Comparison of ENCODE assay signal across 9 cellular contexts in the genomic region with DNA sequence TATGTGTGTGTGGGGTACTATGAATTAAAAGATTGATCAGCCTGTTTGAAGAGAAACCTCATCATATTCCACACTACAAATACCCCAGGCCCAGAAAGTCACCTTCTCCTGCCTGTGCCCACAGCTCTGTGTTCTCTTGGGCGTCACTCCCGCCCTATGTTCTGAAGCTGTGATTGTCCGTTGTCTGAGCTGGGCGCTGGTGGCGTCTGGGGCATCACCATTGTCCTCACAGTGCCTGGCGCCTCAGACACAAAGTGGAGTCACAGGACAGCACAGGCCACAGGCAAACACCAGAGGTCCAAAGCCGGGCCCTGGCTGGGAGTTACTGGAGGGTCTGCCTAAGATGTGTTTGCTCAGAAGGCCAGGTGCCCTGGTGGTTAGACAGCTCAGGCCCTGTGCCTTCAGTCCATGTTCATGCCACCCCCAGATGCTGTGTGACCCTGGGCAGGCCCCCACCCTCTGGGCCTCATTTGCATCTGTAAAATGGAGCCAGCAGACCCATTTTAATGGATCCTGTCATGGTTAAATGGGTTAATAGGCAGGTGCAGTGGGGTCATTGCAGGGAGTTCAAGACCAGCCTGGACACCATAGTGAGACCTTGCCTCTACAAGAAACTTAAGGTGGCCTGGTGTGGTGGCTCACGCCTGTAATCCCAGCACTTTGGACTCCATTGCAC. TPM values are rescaled to one million over a fixed set of nuclear protein-coding genes. Genes with fewer than 3 reads are reported as not detected.
DNase-seq lines count a peak whose midpoint lies in the region; ATAC-seq and TF ChIP-seq lines count a peak whose summit lies in the region.
"Had no signal": no experiment of that assay in that cellular context is flagged by ENCODE, and none has a peak within 500 bp of the region (broad histone marks: within the 10 kb centered on the region; RNA-seq: fewer than 3 reads in every experiment).

No MANE protein-coding gene starts in this region.

- H3K27me3 Mint-ChIP-seq in activated T-helper 1 cell treated with anti-CD3 and anti-CD28 coated beads, Interleukin-12 subunit alpha, Interleukin-12 subunit beta, Interleukin-2, Interleukin-4 antibody, amounts not matched to agents 30 ng/mL and 10 ng/mL and 1 ng/mL, durations not matched to agents 14 hours and 24 hours and 36 hours (ENCODE audit: insufficient read depth), result no peaks in the 10 kb centered on the region

- intact Hi-C loops in activated T-helper 1 cell treated with anti-CD3 and anti-CD28 coated beads, Interleukin-12 subunit alpha, Interleukin-12 subunit beta, Interleukin-2, Interleukin-4 antibody, amounts not matched to agents 30 ng/mL and 10 ng/mL and 1 ng/mL, durations not matched to agents 14 hours and 24 hours and 36 hours (cut with micrococcal nuclease), result no loop called here
- intact Hi-C loops in heart right ventricle (cut with DNase I), result loop anchor here in 2 of 10 donors (5.0 kb wide), 1 partner anchor 35 kb away; the partner anchor contains the start of gene DNM2 (in 2 of the 2)

- no peak overlapping the region for H3K9ac ChIP-seq in smooth muscle cell (ENCODE audit: low read depth)

- H3K36me3 ChIP-seq in heart right ventricle (peaks cover 0 to 4% (median 0%) of the 10 kb centered on the region in 9 donors), smooth muscle cell (ENCODE audit: low read depth) (no peaks in the 10 kb centered on the region)

- no peak overlapping the region for H3K4me3 Mint-ChIP-seq in activated T-helper 1 cell treated with anti-CD3 and anti-CD28 coated beads, Interleukin-12 subunit alpha, Interleukin-12 subunit beta, Interleukin-2, Interleukin-4 antibody, amounts not matched to agents 30 ng/mL and 10 ng/mL and 1 ng/mL, durations not matched to agents 14 hours and 24 hours and 36 hours

- whole genome bisulfite sequencing in heart right ventricle, 2 donors, result 77 to 88% methylated on average over 8 of the region's 8 CpGs
- over 99% methylated on average over 8 of the region's 8 CpGs for WGBS in smooth muscle cell (ENCODE audit: low lambda C conversion rate)

- no peaks in the 10 kb centered on the region for H3F3A ChIP-seq in smooth muscle cell (ENCODE audit: low read depth)

- no peak overlapping the region for H2AFZ ChIP-seq in smooth muscle cell (ENCODE audit: low read depth)

- peaks cover 33 to 97% (median 78%) of the 10 kb centered on the region in 9 donors for H3K4me1 ChIP-seq in heart right ventricle
- H3K4me1 ChIP-seq in smooth muscle cell (ENCODE audit: low read depth), result no peaks in the 10 kb centered on the region

- H3K9me3 Mint-ChIP-seq in activated T-helper 1 cell treated with anti-CD3 and anti-CD28 coated beads, Interleukin-12 subunit alpha, Interleukin-12 subunit beta, Interleukin-2, Interleukin-4 antibody, amounts not matched to agents 30 ng/mL and 10 ng/mL and 1 ng/mL, durations not matched to agents 14 hours and 24 hours and 36 hours, result no peaks in the 10 kb centered on the region

- peaks cover 84% of the 10 kb centered on the region for H3K4me1 Mint-ChIP-seq in activated T-helper 1 cell treated with anti-CD3 and anti-CD28 coated beads, Interleukin-12 subunit alpha, Interleukin-12 subunit beta, Interleukin-2, Interleukin-4 antibody, amounts not matched to agents 30 ng/mL and 10 ng/mL and 1 ng/mL, durations not matched to agents 14 hours and 24 hours and 36 hours (ENCODE audit: low read depth)

- no peak overlapping the region for H3K4me2 ChIP-seq in smooth muscle cell

- no peaks in the 10 kb centered on the region for H3K9me3 ChIP-seq in heart right ventricle
- H3K9me3 ChIP-seq in smooth muscle cell (replicated peaks; ENCODE audit: low read depth), result no peaks in the 10 kb centered on the region

- TF ChIP-seq CTCF in heart right ventricle (IDR thresholded peaks at IDR 0.05) (no peak), smooth muscle cell (IDR thresholded peaks at IDR 0.05; ENCODE audit: borderline replicate concordance, insufficient read depth, poor library complexity, severe bottlenecking) (no peak)

- H3K4me3 ChIP-seq in heart right ventricle, result no peak overlapping the region
- no peak overlapping the region for H3K4me3 ChIP-seq in smooth muscle cell

- DNase-seq in C1 segment of cervical spinal cord (lab: John Stamatoyannopoulos, UW) (peak in 12 of 14 donors; percentile 20 to 85 (median 71)), heart right ventricle (no peak), nucleus accumbens (lab: John Stamatoyannopoulos, UW) (peak in 51 of 56 donors; percentile 25 to 91 (median 78)), NCI-H345 treated with DMSO at 0.1 percent for 48 hours (lab: John Stamatoyannopoulos, UW; ENCODE audit: unreplicated experiment) (no peak), smooth muscle cell (lab: John Stamatoyannopoulos, UW; ENCODE audit: unreplicated experiment) (no peak), GDM1 (lab: John Stamatoyannopoulos, UW) (no peak)
- DNase-seq in activated T-helper 1 cell treated with anti-CD3 and anti-CD28 coated beads, Interleukin-12 subunit alpha, Interleukin-12 subunit beta, Interleukin-2, Interleukin-4 antibody, amounts not matched to agents 30 ng/mL and 10 ng/mL and 1 ng/mL, durations not matched to agents 14 hours and 24 hours and 36 hours (ENCODE audit: low spot score), result no peak
- DNase-seq in stimulated activated CD4-positive, alpha-beta T cell treated with anti-CD3 and anti-CD28 coated beads, Interleukin-12 subunit alpha, Interleukin-12 subunit beta, amount 100 ng/mL, for 4 hours, result no peak

- H3K36me3 Mint-ChIP-seq in activated T-helper 1 cell treated with anti-CD3 and anti-CD28 coated beads, Interleukin-12 subunit alpha, Interleukin-12 subunit beta, Interleukin-2, Interleukin-4 antibody, amounts not matched to agents 30 ng/mL and 10 ng/mL and 1 ng/mL, durations not matched to agents 14 hours and 24 hours and 36 hours (ENCODE audit: low read depth), result peaks cover 6% of the 10 kb centered on the region

- peaks cover 98% of the 10 kb centered on the region for H4K20me1 ChIP-seq in smooth muscle cell (ENCODE audit: low read depth)

- H3K27me3 ChIP-seq in heart right ventricle (no peaks in the 10 kb centered on the region), smooth muscle cell (ENCODE audit: low read depth) (no peaks in the 10 kb centered on the region)

- H3K79me2 ChIP-seq in smooth muscle cell (ENCODE audit: low read depth), result peaks cover 80% of the 10 kb centered on the region

- H3K27ac Mint-ChIP-seq in activated T-helper 1 cell treated with anti-CD3 and anti-CD28 coated beads, Interleukin-12 subunit alpha, Interleukin-12 subunit beta, Interleukin-2, Interleukin-4 antibody, amounts not matched to agents 30 ng/mL and 10 ng/mL and 1 ng/mL, durations not matched to agents 14 hours and 24 hours and 36 hours, result peak overlapping the region; percentile 28

- H3K27ac ChIP-seq in heart right ventricle (peak overlapping the region; percentile 81 to 95 (median 86)), smooth muscle cell (ENCODE audit: low read depth) (no peak overlapping the region)

- ATAC-seq in heart right ventricle, result peak in 6 of 8 donors; percentile 13 to 85 (median 43)
- ATAC-seq: SK-N-SH treated with all-trans-retinoic acid at 6 μM for 48 hours had no signal

RNA-seq across cellular contexts. Expression of gene DNM2, which starts 34.5 kb away (rescaled TPM):
- total RNA-seq in activated T-helper 1 cell treated with anti-CD3 and anti-CD28 coated beads, Interleukin-12 subunit alpha, Interleukin-12 subunit beta, Interleukin-2, Interleukin-4 antibody, amounts not matched to agents 30 ng/mL and 10 ng/mL and 1 ng/mL, durations not matched to agents 14 hours and 24 hours and 36 hours, result 236 and 240 TPM in 2 replicates
- 100 to 1,000 TPM; 118 to 206 (median 135) TPM for total RNA-seq in heart right ventricle
- polyA plus RNA-seq in heart right ventricle, result 100 to 1,000 TPM in 1 of 2 donors, 10 to 100 TPM in 1; 78.9 to 110 TPM
- total RNA-seq in smooth muscle cell, result 46.4 and 65.1 TPM in 2 replicates
- polyA plus RNA-seq in smooth muscle cell, result 93.2 and 111 TPM in 2 replicates

RNA-seq across cellular contexts. Expression of gene QTRT1, which starts 51.1 kb away (rescaled TPM):
- total RNA-seq in activated T-helper 1 cell treated with anti-CD3 and anti-CD28 coated beads, Interleukin-12 subunit alpha, Interleukin-12 subunit beta, Interleukin-2, Interleukin-4 antibody, amounts not matched to agents 30 ng/mL and 10 ng/mL and 1 ng/mL, durations not matched to agents 14 hours and 24 hours and 36 hours, result 93.7 and 101 TPM in 2 replicates
- total RNA-seq in heart right ventricle (10 to 100 TPM; 24.3 to 33.1 (median 26.5) TPM), smooth muscle cell (13.3 and 16.0 TPM in 2 replicates)
- polyA plus RNA-seq in heart right ventricle (10 to 100 TPM; 43.6 to 92.3 TPM), smooth muscle cell (42.3 and 49.4 TPM in 2 replicates)

Comparison
In these comparisons a context has a peak if more than half of its experiments do, and no peak if none do; other contexts are left out.
1. DNase-seq: peak in C1 segment of cervical spinal cord (12 of 14) and nucleus accumbens (51 of 56); none in activated T-helper 1 cell treated with anti-CD3 and anti-CD28 coated beads, Interleukin-12 subunit alpha, Interleukin-12 subunit beta, Interleukin-2, Interleukin-4 antibody, amounts not matched to agents 30 ng/mL and 10 ng/mL and 1 ng/mL, durations not matched to agents 14 hours and 24 hours and 36 hours (single experiment), heart right ventricle (0 of 2), NCI-H345 treated with DMSO at 0.1 percent for 48 hours (single experiment), smooth muscle cell (single experiment), GDM1 (single experiment) and stimulated activated CD4-positive, alpha-beta T cell treated with anti-CD3 and anti-CD28 coated beads, Interleukin-12 subunit alpha, Interleukin-12 subunit beta, amount 100 ng/mL, for 4 hours (single experiment).